ENCODE assay signal across 16 cellular contexts in genomic region chr1:10891081-10891480, GRCh38.
DNase-seq lines count a peak whose midpoint lies in the region; ATAC-seq and TF ChIP-seq lines count a peak whose summit lies in the region.
"Had no signal": no experiment of that assay in that cellular context is flagged by ENCODE, and none has a peak within 500 bp of the region (broad histone marks: within the 10 kb centered on the region; RNA-seq: fewer than 3 reads in every experiment).

No MANE protein-coding gene starts in this region.

- no peak overlapping the region for H3K27ac ChIP-seq in Panc1 (ENCODE audit: low read length)
- peak overlapping the region; percentile 37 for H3K27ac ChIP-seq in epithelial cell of prostate
- no peak overlapping the region for H3K27ac ChIP-seq in naive thymus-derived CD4-positive, alpha-beta T cell (ENCODE audit: low read depth, low read length)

- CTCF ChIA-PET in Panc1 (lab: Charles Lee), result no interaction called here
- CTCF ChIA-PET in naive thymus-derived CD4-positive, alpha-beta T cell (lab: Charles Lee), result no interaction called here

- H3K27ac Mint-ChIP-seq in stimulated activated effector memory CD8-positive, alpha-beta T cell treated with anti-CD3 and anti-CD28 coated beads, Interleukin-12 subunit alpha, Interleukin-12 subunit beta, amount 100 ng/mL, for 72 hours, result no peak overlapping the region
- no peak overlapping the region for H3K27ac Mint-ChIP-seq in naive thymus-derived CD4-positive, alpha-beta T cell
- H3K27ac Mint-ChIP-seq: CD4-positive, alpha-beta T cell had no signal

- no peaks in the 10 kb centered on the region for H3K36me3 Mint-ChIP-seq in stimulated activated effector memory CD8-positive, alpha-beta T cell treated with anti-CD3 and anti-CD28 coated beads, Interleukin-12 subunit alpha, Interleukin-12 subunit beta, amount 100 ng/mL, for 72 hours
- peaks cover 0 to 4% (median 0%) of the 10 kb centered on the region in 5 donors for H3K36me3 Mint-ChIP-seq in naive thymus-derived CD4-positive, alpha-beta T cell

- H3K4me3 ChIP-seq in Panc1 (ENCODE audit: low read depth in 2 of 2, low read length in 2 of 2), result no peak overlapping the region
- H3K4me3 ChIP-seq in naive thymus-derived CD4-positive, alpha-beta T cell (ENCODE audit: low read length), result no peak overlapping the region

- H3K4me3 Mint-ChIP-seq in stimulated activated effector memory CD8-positive, alpha-beta T cell treated with anti-CD3 and anti-CD28 coated beads, Interleukin-12 subunit alpha, Interleukin-12 subunit beta, amount 100 ng/mL, for 72 hours, result no peak overlapping the region
- H3K4me3 Mint-ChIP-seq in naive thymus-derived CD4-positive, alpha-beta T cell, result peak overlapping the region in 1 of 10 donors; percentile 53
- H3K4me3 Mint-ChIP-seq: CD4-positive, alpha-beta T cell had no signal

- H3K36me3 ChIP-seq in Panc1 (ENCODE audit: control insufficient read depth, insufficient read depth, low read length), result no peaks in the 10 kb centered on the region
- no peaks in the 10 kb centered on the region for H3K36me3 ChIP-seq in naive thymus-derived CD4-positive, alpha-beta T cell (ENCODE audit: control insufficient read depth in 2 of 3, insufficient read depth in 3 of 3, low read length in 3 of 3)

- no peak for DNase-seq in Panc1 (ENCODE audit: low read depth, low spot score)
- DNase-seq in epithelial cell of prostate (ENCODE audit: low read depth, low spot score), result no peak
- peak; percentile 79 for DNase-seq in kidney tubule cell (ENCODE audit: low spot score)
- DNase-seq in stimulated activated effector memory CD8-positive, alpha-beta T cell treated with anti-CD3 and anti-CD28 coated beads, Interleukin-12 subunit alpha, Interleukin-12 subunit beta, amount 100 ng/mL, for 72 hours (ENCODE audit: low spot score in 2 of 2), result no peak
- DNase-seq in naive thymus-derived CD4-positive, alpha-beta T cell, result no peak
- DNase-seq in NCI-H128 (lab: John Stamatoyannopoulos, UW; ENCODE audit: unreplicated experiment), result no peak
- DNase-seq: CD4-positive, alpha-beta T cell; DMS79 treated with DMSO at 0.1 percent for 48 hours; GF-D8; GOT3; KG1; NCI-H1092; NCI-H187; NCI-H748 treated with DMSO at 0.1 percent for 48 hours had no signal

- BruUV-seq in Panc1 (replicated peaks; lab: Mats Ljungman, UMichigan), result no TSS peak

- POLR2A ChIA-PET in Panc1 (lab: Charles Lee), result no interaction called here
- POLR2A ChIA-PET in naive thymus-derived CD4-positive, alpha-beta T cell (lab: Charles Lee), result no interaction called here

- intact Hi-C loops in Panc1 (cut with micrococcal nuclease; ENCODE audit: unreplicated experiment), result no loop called here
- intact Hi-C loops in naive thymus-derived CD4-positive, alpha-beta T cell (cut with micrococcal nuclease), result no loop called here

- peaks cover 34 to 54% (median 44%) of the 10 kb centered on the region in 5 donors for H3K27me3 Mint-ChIP-seq in naive thymus-derived CD4-positive, alpha-beta T cell

- TF ChIP-seq CTCF in Panc1 (IDR thresholded peaks at IDR 0.05), result no peak

- no peaks in the 10 kb centered on the region; the same call in 1 of the 2 replicates for H3K27me3 ChIP-seq in Panc1 (ENCODE audit: control insufficient read depth, insufficient read depth, low read length)
- peaks cover 0 to 4% of the 10 kb centered on the region in 2 donors for H3K27me3 ChIP-seq in naive thymus-derived CD4-positive, alpha-beta T cell (ENCODE audit: control insufficient read depth in 2 of 2, insufficient read depth in 2 of 2, low read length in 2 of 2)

- no peaks in the 10 kb centered on the region for H3K9me3 Mint-ChIP-seq in stimulated activated effector memory CD8-positive, alpha-beta T cell treated with anti-CD3 and anti-CD28 coated beads, Interleukin-12 subunit alpha, Interleukin-12 subunit beta, amount 100 ng/mL, for 72 hours
- H3K9me3 Mint-ChIP-seq in naive thymus-derived CD4-positive, alpha-beta T cell, result peaks cover 0 to 3% (median 0%) of the 10 kb centered on the region in 11 donors
- H3K9me3 Mint-ChIP-seq: CD4-positive, alpha-beta T cell had no signal

- in situ Hi-C loops in Panc1 (cut with HindIII; ENCODE audit: low pct_unique_long_range_greater_than_20kb, low sequenced_read_pairs), result no loop called here

- H3K4me1 Mint-ChIP-seq in stimulated activated effector memory CD8-positive, alpha-beta T cell treated with anti-CD3 and anti-CD28 coated beads, Interleukin-12 subunit alpha, Interleukin-12 subunit beta, amount 100 ng/mL, for 72 hours, result peaks cover 16% of the 10 kb centered on the region
- H3K4me1 Mint-ChIP-seq in naive thymus-derived CD4-positive, alpha-beta T cell, result peaks cover 0 to 14% (median 8%) of the 10 kb centered on the region in 7 donors

- no peaks in the 10 kb centered on the region for H3K9me3 ChIP-seq in Panc1 (ENCODE audit: control insufficient read depth, insufficient read depth, low read depth, low read length)
- no peaks in the 10 kb centered on the region for H3K9me3 ChIP-seq in naive thymus-derived CD4-positive, alpha-beta T cell (ENCODE audit: control insufficient read depth in 2 of 3, low read length in 3 of 3)

- peak; percentile 29 for ATAC-seq in Panc1
- peak; percentile 11 for ATAC-seq in stimulated activated effector memory CD8-positive, alpha-beta T cell treated with anti-CD3 and anti-CD28 coated beads, Interleukin-12 subunit alpha, Interleukin-12 subunit beta, amount 100 ng/mL, for 72 hours
- ATAC-seq in GM18870 (IDR thresholded peaks at IDR 0.05; ENCODE audit: unreplicated experiment), result no peak
- no peak for ATAC-seq in naive thymus-derived CD4-positive, alpha-beta T cell
- ATAC-seq in GM19397 (IDR thresholded peaks at IDR 0.05; ENCODE audit: unreplicated experiment), result no peak

- peaks cover 9% of the 10 kb centered on the region for H3K4me1 ChIP-seq in Panc1 (ENCODE audit: control insufficient read depth, insufficient read depth, low read length)
- no peaks in the 10 kb centered on the region for H3K4me1 ChIP-seq in naive thymus-derived CD4-positive, alpha-beta T cell (ENCODE audit: control insufficient read depth in 2 of 2, insufficient read depth in 2 of 2, low read length in 2 of 2)

Comparison
In these comparisons a context has a peak if more than half of its experiments do, and no peak if none do; other contexts are left out.
1. ATAC-seq: peak in Panc1 (single experiment) and stimulated activated effector memory CD8-positive, alpha-beta T cell treated with anti-CD3 and anti-CD28 coated beads, Interleukin-12 subunit alpha, Interleukin-12 subunit beta, amount 100 ng/mL, for 72 hours (single experiment); none in GM18870 (single experiment), naive thymus-derived CD4-positive, alpha-beta T cell (single experiment) and GM19397 (single experiment).